25 cellular contexts compared by ENCODE assay signal in the genomic region with DNA sequence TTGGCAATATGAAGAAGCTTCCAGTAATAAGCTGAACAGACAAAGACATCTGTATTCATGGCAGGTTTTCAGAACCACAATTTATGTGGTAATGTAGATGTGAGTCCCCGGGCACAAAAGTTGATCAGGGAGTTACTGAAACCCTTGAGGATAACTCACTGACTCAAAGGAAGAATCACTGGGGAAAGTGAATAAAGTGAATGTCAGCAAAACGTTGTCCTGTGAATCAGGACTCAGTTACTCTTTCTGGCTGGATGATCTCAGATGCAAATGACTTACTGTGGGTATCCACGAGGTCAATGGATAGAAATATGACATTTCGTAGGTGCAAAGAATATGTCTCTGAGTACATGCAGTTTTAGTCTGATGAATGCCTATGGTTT.
DNase-seq lines count a peak whose midpoint lies in the region; ATAC-seq and TF ChIP-seq lines count a peak whose summit lies in the region.
"Had no signal": no experiment of that assay in that cellular context is flagged by ENCODE, and none has a peak within 500 bp of the region (broad histone marks: within the 10 kb centered on the region; RNA-seq: fewer than 3 reads in every experiment).

No MANE protein-coding gene starts in this region.

- H3K56ac ChIP-seq in IMR-90 (ENCODE audit: extremely low read depth, insufficient read depth, low read length): no peak overlapping the region

- H3K14ac ChIP-seq in IMR-90 (replicated peaks; ENCODE audit: low read depth, low read length): no peak overlapping the region

- H4K5ac ChIP-seq in IMR-90 (ENCODE audit: low read depth, low read length): no peak overlapping the region

- H3K36me3 ChIP-seq in left ventricle myocardium inferior (no peaks in the 10 kb centered on the region), IMR-90 (ENCODE audit: control insufficient read depth, insufficient read depth, low read length) (no peaks in the 10 kb centered on the region)
- H3K36me3 ChIP-seq: HAP-1 had no signal

- no peak overlapping the region for H3K18ac ChIP-seq in IMR-90 (ENCODE audit: low read depth, low read length)

- intact Hi-C loops in left ventricle myocardium inferior (cut with micrococcal nuclease) (no loop called here), cardiac septum (cut with DNase I) (loop anchor here (5.0 to 10.0 kb wide), 2 partner anchors 171 to 288 kb away; a partner anchor contains a TSS), IMR-90 (cut with micrococcal nuclease) (no loop called here)

- no peak for TF ChIP-seq CTCF in left ventricle myocardium inferior (IDR thresholded peaks at IDR 0.05; ENCODE audit: borderline replicate concordance)
- no peak for TF ChIP-seq CTCF in IMR-90 (conservative IDR thresholded peaks at IDR 0.05; ENCODE audit: low read depth, low read length)
- TF ChIP-seq CTCF in fibroblast of mammary gland (conservative IDR thresholded peaks at IDR 0.05; ENCODE audit: control insufficient read depth, insufficient read depth, low read depth, low read length): no peak

- H3K4me3 Mint-ChIP-seq in stimulated activated naive B cell treated with anti-CD40 and anti-IgM and Interleukin-4, amounts not matched to agents 10 μg/mL and 1 μg/mL and 100 μg/mL, for 72 hours: no peak overlapping the region
- H3K4me3 Mint-ChIP-seq: CD4-positive, alpha-beta memory T cell; HFFc6 had no signal

- H3K27ac Mint-ChIP-seq in stimulated activated naive B cell treated with anti-CD40 and anti-IgM and Interleukin-4, amounts not matched to agents 10 μg/mL and 1 μg/mL and 100 μg/mL, for 72 hours: no peak overlapping the region
- H3K27ac Mint-ChIP-seq: CD4-positive, alpha-beta memory T cell; HFFc6 had no signal

- H3K4me1 Mint-ChIP-seq in stimulated activated naive B cell treated with anti-CD40 and anti-IgM and Interleukin-4, amounts not matched to agents 10 μg/mL and 1 μg/mL and 100 μg/mL, for 72 hours: peaks cover 0 to 2% of the 10 kb centered on the region in 2 donors
- H3K4me1 Mint-ChIP-seq: CD4-positive, alpha-beta memory T cell had no signal

- WGBS in IMR-90 (ENCODE audit: extremely low coverage in 2 of 2, insufficient read length in 1 of 2), 2 experiments: 0% methylated on average over 1 of the region's 4 CpGs; no CpG with 5 or more reads in 1 of the 2 experiments

- no peaks in the 10 kb centered on the region for H3K27me3 ChIP-seq in left ventricle myocardium inferior (ENCODE audit: low read depth)
- H3K27me3 ChIP-seq in IMR-90 (ENCODE audit: control insufficient read depth, insufficient read depth, low read length): peaks cover 1% of the 10 kb centered on the region; the same call in 1 of the 2 replicates

- no peak overlapping the region for H2BK15ac ChIP-seq in IMR-90 (ENCODE audit: low read depth, low read length)

- H3K79me1 ChIP-seq in IMR-90 (ENCODE audit: low read depth in 1 of 2, low read length in 2 of 2): no peaks in the 10 kb centered on the region

- CTCF ChIA-PET in IMR-90 (lab: Yijun Ruan, JAX): no interaction called here

- H2AK5ac ChIP-seq in IMR-90 (ENCODE audit: low read depth, low read length): no peak overlapping the region

- H4K91ac ChIP-seq in IMR-90 (ENCODE audit: insufficient read depth, low read depth, low read length): no peak overlapping the region

- no peak overlapping the region for H3K9ac ChIP-seq in IMR-90 (ENCODE audit: low read depth, low read length)
- H3K9ac ChIP-seq: KMS-11 had no signal

- BruUV-seq in IMR-90 (replicated peaks; lab: Mats Ljungman, UMichigan): no TSS peak

- H2AFZ ChIP-seq in IMR-90 (replicated peaks; ENCODE audit: low read length, poor library complexity): no peak overlapping the region

- peak overlapping the region; percentile 77 for H3K27ac ChIP-seq in left ventricle myocardium inferior (replicated peaks)
- H3K27ac ChIP-seq in IMR-90 (ENCODE audit: insufficient read depth, low read length): no peak overlapping the region
- H3K27ac ChIP-seq: KMS-11 had no signal

- H3K4me1 ChIP-seq in left ventricle myocardium inferior (peaks cover 14% of the 10 kb centered on the region), IMR-90 (ENCODE audit: control insufficient read depth, insufficient read depth, low read length) (no peaks in the 10 kb centered on the region)
- H3K4me1 ChIP-seq: HAP-1 had no signal

- TF ChIP-seq POLR2A in IMR-90 (IDR thresholded peaks at IDR 0.05; ENCODE audit: low read depth, low read length): no peak

- H2AK9ac ChIP-seq in IMR-90 (replicated peaks; ENCODE audit: low read depth, low read length, poor library complexity): no peak overlapping the region

- no peaks in the 10 kb centered on the region for H3K9me1 ChIP-seq in IMR-90 (ENCODE audit: insufficient read depth, low read length)

- no peak overlapping the region for H3K4ac ChIP-seq in IMR-90 (ENCODE audit: low read depth, low read length)

- dilution Hi-C loops in IMR-90 (cut with HindIII; ENCODE audit: low sequenced_read_pairs, unreplicated experiment): no loop called here

- no peaks in the 10 kb centered on the region for H3K36me3 Mint-ChIP-seq in stimulated activated naive B cell treated with anti-CD40 and anti-IgM and Interleukin-4, amounts not matched to agents 10 μg/mL and 1 μg/mL and 100 μg/mL, for 72 hours
- H3K36me3 Mint-ChIP-seq: CD4-positive, alpha-beta memory T cell had no signal

- H4K20me1 ChIP-seq in IMR-90 (ENCODE audit: insufficient read depth, low read length): no peaks in the 10 kb centered on the region

- H3K4me2 ChIP-seq in IMR-90 (ENCODE audit: low read depth, low read length): no peak overlapping the region
- H3K4me2 ChIP-seq: KMS-11 had no signal

- H3K23ac ChIP-seq in IMR-90 (ENCODE audit: low read depth, low read length): no peak overlapping the region

- no peak for DNase-seq in left ventricle myocardium inferior
- DNase-seq in cardiac septum (ENCODE audit: low spot score): no peak
- DNase-seq in IMR-90: no peak
- peak; percentile 5 for DNase-seq in fibroblast of mammary gland (ENCODE audit: low read depth)
- no peak for DNase-seq in stimulated activated naive B cell treated with anti-CD40 and anti-IgM and Interleukin-4, amounts not matched to agents 10 μg/mL and 1 μg/mL and 100 μg/mL, for 72 hours
- no peak for DNase-seq in occipital lobe (lab: John Stamatoyannopoulos, UW)
- DNase-seq in NCI-H2171 treated with DMSO at 0.1 percent for 48 hours (lab: John Stamatoyannopoulos, UW): no peak
- DNase-seq: AML-193; CD4-positive, alpha-beta memory T cell; COR-L47; GDM1; GOT3; HFFc6; MM.1S; NCI-H2029; NCI-H446 treated with DMSO at 0.1 percent for 48 hours; NCI-H526; NCI-H82; NK-92 treated with Interleukin-12 subunit alpha and Interleukin-12 subunit beta, amount 100 ng/mL, for 24 hours; RPMI8226; SHP77 treated with DMSO at 0.1 percent for 48 hours had no signal

- H3K4me3 ChIP-seq in left ventricle myocardium inferior (no peak overlapping the region), IMR-90 (ENCODE audit: insufficient read depth, low read depth, low read length) (no peak overlapping the region), fibroblast of mammary gland (ENCODE audit: control insufficient read depth, low read depth, low read length) (no peak overlapping the region)
- H3K4me3 ChIP-seq: GM12878, HAP-1 had no signal

- no peak for TF ChIP-seq RAD21 in IMR-90 (IDR thresholded peaks at IDR 0.05; ENCODE audit: low read length)

- H2BK120ac ChIP-seq in IMR-90 (ENCODE audit: low read depth, low read length): no peak overlapping the region

- H3K27me3 Mint-ChIP-seq in stimulated activated naive B cell treated with anti-CD40 and anti-IgM and Interleukin-4, amounts not matched to agents 10 μg/mL and 1 μg/mL and 100 μg/mL, for 72 hours: peaks cover 21 to 28% of the 10 kb centered on the region in 2 donors
- H3K27me3 Mint-ChIP-seq: CD4-positive, alpha-beta memory T cell had no signal

- H3K9me3 ChIP-seq in left ventricle myocardium inferior (replicated peaks) (no peaks in the 10 kb centered on the region), IMR-90 (ENCODE audit: control insufficient read depth, insufficient read depth, low read length) (no peaks in the 10 kb centered on the region)
- H3K9me3 ChIP-seq: HAP-1 had no signal

- ATAC-seq in IMR-90 (ENCODE audit: low read depth) (no peak), GM19452 (IDR thresholded peaks at IDR 0.05; ENCODE audit: unreplicated experiment) (no peak)
- peak; percentile 12 to 55 for ATAC-seq in stimulated activated naive B cell treated with anti-CD40 and anti-IgM and Interleukin-4, amounts not matched to agents 10 μg/mL and 1 μg/mL and 100 μg/mL, for 72 hours (replicated peaks)
- ATAC-seq: GM12878 had no signal

- H2BK20ac ChIP-seq in IMR-90 (ENCODE audit: low read depth, low read length): no peak overlapping the region

- POLR2A ChIA-PET in IMR-90 (lab: Charles Lee; ENCODE audit: unreplicated experiment): no interaction called here

- in situ Hi-C loops in IMR-90 (cut with MboI; ENCODE audit: low sequenced_read_pairs): no loop called here

- no peak overlapping the region for H4K8ac ChIP-seq in IMR-90 (ENCODE audit: low read depth in 2 of 2, low read length in 2 of 2)

- no peak overlapping the region for H2BK5ac ChIP-seq in IMR-90 (ENCODE audit: low read depth, low read length, poor library complexity, severe bottlenecking)

- H3K9me3 Mint-ChIP-seq in stimulated activated naive B cell treated with anti-CD40 and anti-IgM and Interleukin-4, amounts not matched to agents 10 μg/mL and 1 μg/mL and 100 μg/mL, for 72 hours: peaks cover 6% of the 10 kb centered on the region in 2 donors
- H3K9me3 Mint-ChIP-seq: HFFc6 had no signal

TF ChIP-seq in IMR-90, 13 proteins besides CTCF, POLR2A, EP300 and RAD21:
- TF ChIP-seq MAFK (IDR thresholded peaks at IDR 0.05; ENCODE audit: low read depth, low read length) (peak; percentile 36; the same call in 1 of the 2 replicates), SMC3 (IDR thresholded peaks at IDR 0.05; ENCODE audit: low read depth, low read length) (no peak)
- TF ChIP-seq, protein P1, sequence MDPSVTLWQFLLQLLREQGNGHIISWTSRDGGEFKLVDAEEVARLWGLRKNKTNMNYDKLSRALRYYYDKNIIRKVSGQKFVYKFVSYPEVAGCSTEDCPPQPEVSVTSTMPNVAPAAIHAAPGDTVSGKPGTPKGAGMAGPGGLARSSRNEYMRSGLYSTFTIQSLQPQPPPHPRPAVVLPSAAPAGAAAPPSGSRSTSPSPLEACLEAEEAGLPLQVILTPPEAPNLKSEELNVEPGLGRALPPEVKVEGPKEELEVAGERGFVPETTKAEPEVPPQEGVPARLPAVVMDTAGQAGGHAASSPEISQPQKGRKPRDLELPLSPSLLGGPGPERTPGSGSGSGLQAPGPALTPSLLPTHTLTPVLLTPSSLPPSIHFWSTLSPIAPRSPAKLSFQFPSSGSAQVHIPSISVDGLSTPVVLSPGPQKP (IDR thresholded peaks at IDR 0.05; ENCODE audit: borderline replicate concordance, low read depth, low read length): no peak
TF ChIP-seq in IMR-90: peak in this region for 1.

Comparison
In these comparisons a context has a peak if more than half of its experiments do, and no peak if none do; other contexts are left out.
1. ATAC-seq: peak in stimulated activated naive B cell treated with anti-CD40 and anti-IgM and Interleukin-4, amounts not matched to agents 10 μg/mL and 1 μg/mL and 100 μg/mL, for 72 hours (2 of 2); none in IMR-90 (single experiment) and GM19452 (single experiment).